Comparison of ENCODE assay signal across 20 cellular contexts in genomic region chr11:129790131-129790530, GRCh38. TPM values are rescaled to one million over a fixed set of nuclear protein-coding genes. Genes with fewer than 3 reads are reported as not detected.
DNase-seq lines count a peak whose midpoint lies in the region; TF ChIP-seq lines count a peak whose summit lies in the region.
"Had no signal": no experiment of that assay in that cellular context is flagged by ENCODE, and none has a peak within 500 bp of the region (broad histone marks: within the 10 kb centered on the region; RNA-seq: fewer than 3 reads in every experiment).

No MANE protein-coding gene starts in this region.

- no peak overlapping the region for H4K5ac ChIP-seq in H9 (ENCODE audit: insufficient read length, low read depth, low read length)

- H3K27ac Mint-ChIP-seq in CD14-positive monocyte (peak overlapping the region in 4 of 7 donors; percentile 0 to 61 (median 24)), H9 (no peak overlapping the region)
- peak overlapping the region in 5 of 7 donors; percentile 2 to 76 (median 49) for H3K27ac Mint-ChIP-seq in CD4-positive, alpha-beta memory T cell

- no peak overlapping the region for H3K9ac ChIP-seq in H9 (ENCODE audit: extremely low read depth, insufficient read length, low read length)

- H3K36me3 Mint-ChIP-seq in CD14-positive monocyte (no peaks in the 10 kb centered on the region), H9 (ENCODE audit: insufficient read depth in 1 of 3, low read depth in 3 of 3) (no peaks in the 10 kb centered on the region)
- H3K36me3 Mint-ChIP-seq in CD4-positive, alpha-beta memory T cell: peaks cover 1 to 7% of the 10 kb centered on the region in 2 donors

- no peaks in the 10 kb centered on the region for H4K20me1 ChIP-seq in H9 (ENCODE audit: control insufficient read depth, insufficient read depth, insufficient read length)

- no peak overlapping the region for H2AK5ac ChIP-seq in H9 (ENCODE audit: insufficient read length, low read length)

- no peak overlapping the region for H3K4ac ChIP-seq in H9 (ENCODE audit: low read depth, low read length)

- H3T11ph ChIP-seq in H9 (ENCODE audit: low read length): no peak overlapping the region

- no peak overlapping the region for H4K91ac ChIP-seq in H9 (ENCODE audit: insufficient read length, low read depth, low read length)

- no peak overlapping the region for H3K14ac ChIP-seq in H9 (ENCODE audit: insufficient read depth, low read length)

- H3K79me1 ChIP-seq in H9 (ENCODE audit: insufficient read depth, low read depth, low read length, poor library complexity, severe bottlenecking): no peaks in the 10 kb centered on the region

- no peak overlapping the region for H4K8ac ChIP-seq in H9 (replicated peaks; ENCODE audit: insufficient read length, low read depth, low read length)

- CTCF ChIA-PET in CD4-positive, alpha-beta memory T cell (lab: Charles Lee; ENCODE audit: partially characterized antibody): interaction anchor here (1.6 kb wide), 1 partner anchor 23 kb away, joined by 4 read pairs; no protein-coding TSS in a partner anchor

- H2BK20ac ChIP-seq in H9 (ENCODE audit: low read depth, low read length, poor library complexity, severe bottlenecking): no peak overlapping the region

- no peak overlapping the region for H3K56ac ChIP-seq in H9 (ENCODE audit: insufficient read length, low read depth, low read length)

- H3K27me3 Mint-ChIP-seq in CD14-positive monocyte (ENCODE audit: low read depth in 3 of 3) (peaks cover 0 to 6% (median 1%) of the 10 kb centered on the region in 3 donors), H9 (ENCODE audit: low read depth) (peaks cover 16% of the 10 kb centered on the region; the same call in 1 of the 2 replicates)
- no peaks in the 10 kb centered on the region for H3K27me3 Mint-ChIP-seq in CD4-positive, alpha-beta memory T cell

- H3K4me2 ChIP-seq in H9 (ENCODE audit: insufficient read depth, insufficient read length, low read length): no peak overlapping the region

- POLR2A ChIA-PET in CD4-positive, alpha-beta memory T cell (lab: Charles Lee; ENCODE audit: partially characterized antibody): interaction anchor here (0.8 to 1.2 kb wide), 3 partner anchors 24 to 72 kb away, joined by 3 to 4 read pairs (median 4); no protein-coding TSS in a partner anchor

- no peaks in the 10 kb centered on the region for H3K36me3 ChIP-seq in CD4-positive, alpha-beta memory T cell (ENCODE audit: insufficient read depth, low read length)
- H3K36me3 ChIP-seq in left ventricle myocardium inferior: no peaks in the 10 kb centered on the region
- H3K36me3 ChIP-seq: SJCRH30 had no signal

- no peak overlapping the region for H3K18ac ChIP-seq in H9 (ENCODE audit: insufficient read length, low read depth, low read length)

- H3K4me1 Mint-ChIP-seq in CD14-positive monocyte: peaks cover 34% of the 10 kb centered on the region
- H3K4me1 Mint-ChIP-seq in CD4-positive, alpha-beta memory T cell: peaks cover 7 to 21% (median 14%) of the 10 kb centered on the region in 4 donors
- no peaks in the 10 kb centered on the region for H3K4me1 Mint-ChIP-seq in H9

- no peaks in the 10 kb centered on the region for H3K23me2 ChIP-seq in H9 (ENCODE audit: insufficient read length, low read depth, low read length, poor library complexity, severe bottlenecking)

- H2BK5ac ChIP-seq in H9 (ENCODE audit: insufficient read length, low read length): no peak overlapping the region

- no peak overlapping the region for H2BK120ac ChIP-seq in H9 (ENCODE audit: low read depth, low read length, poor library complexity, severe bottlenecking)

- no peak overlapping the region for H2BK12ac ChIP-seq in H9 (ENCODE audit: insufficient read length, low read depth, low read length)

- H2AFZ ChIP-seq in H9 (ENCODE audit: low read length): no peak overlapping the region

- no CpG with 5 or more reads among the region's 1 CpG for WGBS in H9 (ENCODE audit: extremely low coverage, insufficient read length, low lambda C conversion rate)

- H3K79me2 ChIP-seq in H9 (ENCODE audit: insufficient read depth, low read length): no peaks in the 10 kb centered on the region

- no peak for TF ChIP-seq CTCF in CD14-positive monocyte (IDR thresholded peaks at IDR 0.05)
- TF ChIP-seq CTCF in VCaP (conservative IDR thresholded peaks at IDR 0.05): no peak
- no peak for TF ChIP-seq CTCF in left ventricle myocardium inferior (IDR thresholded peaks at IDR 0.05; ENCODE audit: borderline replicate concordance)
- TF ChIP-seq CTCF in H9 (conservative IDR thresholded peaks at IDR 0.05): no peak

- H3K4me1 ChIP-seq in CD4-positive, alpha-beta memory T cell (ENCODE audit: insufficient read depth, low read length): peaks cover 10% of the 10 kb centered on the region
- H3K4me1 ChIP-seq in left ventricle myocardium inferior: no peaks in the 10 kb centered on the region
- H3K4me1 ChIP-seq in H9 (ENCODE audit: insufficient read depth, low read length): no peaks in the 10 kb centered on the region
- H3K4me1 ChIP-seq: SJCRH30 had no signal

- H3K9me3 ChIP-seq in CD4-positive, alpha-beta memory T cell (ENCODE audit: control insufficient read depth in 1 of 2, low read length in 2 of 2): no peaks in the 10 kb centered on the region
- peaks cover 5% of the 10 kb centered on the region for H3K9me3 ChIP-seq in left ventricle myocardium inferior (replicated peaks)
- H3K9me3 ChIP-seq in H9 (ENCODE audit: control insufficient read depth, low read depth, low read length): no peaks in the 10 kb centered on the region
- H3K9me3 ChIP-seq: SJCRH30 had no signal

- no peak for DNase-seq in CD14-positive monocyte (ENCODE audit: low spot score)
- no peak for DNase-seq in CD4-positive, alpha-beta memory T cell
- DNase-seq in iris pigment epithelial cell (ENCODE audit: low read depth): peak; percentile 56
- DNase-seq in left ventricle myocardium inferior: no peak
- DNase-seq in H9: no peak
- no peak for DNase-seq in NCI-H2196 (lab: John Stamatoyannopoulos, UW; ENCODE audit: unreplicated experiment)
- DNase-seq: C1 segment of cervical spinal cord; EL; Kasumi-1; NCI-H1092 treated with DMSO at 0.1 percent for 48 hours; NCI-H1436 treated with DMSO at 0.1 percent for 48 hours; NCI-H1930; NCI-H2227 treated with DMSO at 0.1 percent for 48 hours; NCI-H510A treated with DMSO at 0.1 percent for 48 hours; NCI-H774; NK-92 treated with Interleukin-12 subunit alpha and Interleukin-12 subunit beta, amount 100 ng/mL, for 24 hours; OCI-M1; SJCRH30 had no signal

- H3K23ac ChIP-seq in H9 (ENCODE audit: insufficient read length, low read depth, low read length): no peak overlapping the region

- intact Hi-C loops in CD14-positive monocyte (cut with micrococcal nuclease): loop anchor here in 1 of 2 donors (10.0 kb wide), 1 partner anchor 55 kb away; no protein-coding TSS in a partner anchor
- intact Hi-C loops in CD4-positive, alpha-beta memory T cell (cut with micrococcal nuclease): no loop called here
- intact Hi-C loops in left ventricle myocardium inferior (cut with micrococcal nuclease): no loop called here

- no peak overlapping the region for H3K27ac ChIP-seq in CD4-positive, alpha-beta memory T cell (ENCODE audit: low read depth, low read length)
- H3K27ac ChIP-seq in VCaP (peak overlapping the region; percentile 70), left ventricle myocardium inferior (replicated peaks) (no peak overlapping the region), H9 (ENCODE audit: insufficient read length, low read depth, low read length) (no peak overlapping the region)
- H3K27ac ChIP-seq: SJCRH30 had no signal

- H3K9me3 Mint-ChIP-seq in CD14-positive monocyte: peaks cover 0 to 4% (median under 1%) of the 10 kb centered on the region in 7 donors
- peaks cover 0 to 8% (median under 1%) of the 10 kb centered on the region in 8 donors for H3K9me3 Mint-ChIP-seq in CD4-positive, alpha-beta memory T cell
- peaks cover 8 to 12% of the 10 kb centered on the region in 2 experiments; a peak in 4 of 5 replicates for H3K9me3 Mint-ChIP-seq in H9

- H3K4me3 Mint-ChIP-seq in CD14-positive monocyte (peak overlapping the region in 1 of 2 donors; percentile 1), H9 (no peak overlapping the region)
- peak overlapping the region in 3 of 8 donors; percentile 3 to 58 (median 6) for H3K4me3 Mint-ChIP-seq in CD4-positive, alpha-beta memory T cell

- H3K4me3 ChIP-seq in CD4-positive, alpha-beta memory T cell (ENCODE audit: low read length in 2 of 2): no peak overlapping the region
- H3K4me3 ChIP-seq in left ventricle myocardium inferior: no peak overlapping the region
- H3K4me3 ChIP-seq: SJCRH30 had no signal

- no peaks in the 10 kb centered on the region for H3K27me3 ChIP-seq in CD4-positive, alpha-beta memory T cell (ENCODE audit: insufficient read depth, low read length)
- H3K27me3 ChIP-seq in left ventricle myocardium inferior (ENCODE audit: low read depth) (peaks cover 23% of the 10 kb centered on the region), H9 (ENCODE audit: insufficient read depth, low read length) (no peaks in the 10 kb centered on the region)
- H3K27me3 ChIP-seq: SJCRH30 had no signal

- no peak overlapping the region for H2BK15ac ChIP-seq in H9 (ENCODE audit: low read depth, low read length)

RNA-seq across cellular contexts. Expression of gene TMEM45B, which starts 25.5 kb away (rescaled TPM):
- 1 to 10 TPM in 1 of 2 donors, under 1 TPM in 1; 0.56 to 1.7 TPM for polyA plus RNA-seq in CD14-positive monocyte
- 10 to 100 TPM; 30.8 to 34.4 TPM for total RNA-seq in CD4-positive, alpha-beta memory T cell
- 10 to 100 TPM; 14.0 to 21.2 TPM for polyA plus RNA-seq in CD4-positive, alpha-beta memory T cell
- not detected for total RNA-seq in left ventricle myocardium inferior
- 0.35 and 0.70 TPM in 2 replicates for total RNA-seq in H9 (2021)
- total RNA-seq: MCF 10A, SJCRH30 had no signal

Comparison
In these comparisons a context has a peak if more than half of its experiments do, and no peak if none do; other contexts are left out.
1. H3K27ac Mint-ChIP-seq: peak in CD14-positive monocyte (4 of 7) and CD4-positive, alpha-beta memory T cell (5 of 7); none in H9 (0 of 3).
2. RNA of gene TMEM45B, which starts 25.5 kb away (total RNA-seq): 30.8 to 34.4 TPM in CD4-positive, alpha-beta memory T cell; 0.35 to 0.70 TPM in H9 and not detected in left ventricle myocardium inferior (single experiment); every median in the first group is over 10 times any median in the second.